9 cellular contexts compared by ENCODE assay signal in the genomic region with DNA sequence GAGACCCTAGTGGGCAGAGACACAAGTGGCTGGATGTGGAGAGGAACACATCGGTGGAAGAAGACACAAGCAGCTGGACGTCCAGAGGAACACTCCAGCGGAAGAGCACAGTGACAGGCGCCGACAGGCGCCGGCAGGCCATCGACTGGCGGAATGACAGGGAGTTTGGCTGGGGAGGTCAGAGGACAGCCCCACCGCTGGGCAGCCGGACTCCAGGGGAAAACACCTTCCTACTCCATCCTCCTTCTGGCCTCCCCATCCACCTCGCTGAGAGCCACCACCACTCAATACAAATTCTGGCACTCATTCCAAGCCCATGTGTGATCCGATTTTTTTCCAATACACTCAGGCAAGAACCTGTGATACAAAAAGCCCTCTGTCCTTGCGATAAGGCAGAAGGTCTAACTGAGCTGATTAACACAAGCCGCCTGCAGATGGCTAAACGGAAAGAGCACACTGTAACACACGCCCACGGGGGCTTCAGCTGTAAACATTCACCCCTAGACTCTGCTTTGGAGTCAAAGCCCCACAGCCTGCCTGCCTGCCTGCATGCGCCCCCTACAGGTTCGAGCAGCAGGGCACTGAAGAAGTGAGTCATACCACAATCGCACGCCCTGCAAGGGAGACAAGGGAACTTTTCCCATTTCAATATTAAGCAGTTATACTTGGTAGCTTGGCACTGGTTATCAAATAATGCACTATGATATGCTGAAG. TPM values are rescaled to one million over a fixed set of nuclear protein-coding genes. Genes with fewer than 3 reads are reported as not detected.
DNase-seq lines count a peak whose midpoint lies in the region; ATAC-seq, FAIRE-seq and TF ChIP-seq lines count a peak whose summit lies in the region.
"Had no signal": no experiment of that assay in that cellular context is flagged by ENCODE, and none has a peak within 500 bp of the region (broad histone marks: within the 10 kb centered on the region; RNA-seq: fewer than 3 reads in every experiment).

No MANE protein-coding gene starts in this region.

- H3K27ac Mint-ChIP-seq in naive thymus-derived CD4-positive, alpha-beta T cell: no peak overlapping the region
- no peak overlapping the region for H3K27ac Mint-ChIP-seq in activated naive CD4-positive, alpha-beta T cell treated with anti-CD3 and anti-CD28 coated beads, Interleukin-2, amount 10 ng/mL, durations not matched to agents 7 days and 5 days

- H3K27me3 ChIP-seq in pancreas (no peaks in the 10 kb centered on the region), tibial nerve (no peaks in the 10 kb centered on the region)
- no peaks in the 10 kb centered on the region for H3K27me3 ChIP-seq in naive thymus-derived CD4-positive, alpha-beta T cell (ENCODE audit: control insufficient read depth in 2 of 2, insufficient read depth in 2 of 2, low read length in 2 of 2)

- H3K36me3 Mint-ChIP-seq in naive thymus-derived CD4-positive, alpha-beta T cell: peaks cover 0 to 2% (median 0%) of the 10 kb centered on the region in 5 donors
- no peaks in the 10 kb centered on the region for H3K36me3 Mint-ChIP-seq in activated naive CD4-positive, alpha-beta T cell treated with anti-CD3 and anti-CD28 coated beads, Interleukin-2, amount 10 ng/mL, durations not matched to agents 7 days and 5 days

- peak; percentile 54 for TF ChIP-seq CTCF in GM12864 (IDR thresholded peaks at IDR 0.05; ENCODE audit: low read depth, low read length, missing control alignments)
- TF ChIP-seq CTCF in LNCAP (IDR thresholded peaks at IDR 0.05): peak; percentile 54
- TF ChIP-seq CTCF in pancreas (IDR thresholded peaks at IDR 0.05): peak; percentile 12 to 28 (median 18)
- TF ChIP-seq CTCF in tibial nerve (IDR thresholded peaks at IDR 0.05): no peak

- no peak for TF ChIP-seq EP300 in tibial nerve (IDR thresholded peaks at IDR 0.05)

- ATAC-seq in pancreas: peak in 3 of 4 donors; percentile 55 to 67 (median 64)
- ATAC-seq in naive thymus-derived CD4-positive, alpha-beta T cell: no peak

- no peak for TF ChIP-seq POLR2A in tibial nerve (IDR thresholded peaks at IDR 0.05)

- POLR2A ChIA-PET in naive thymus-derived CD4-positive, alpha-beta T cell (lab: Charles Lee): no interaction called here

- H3K4me1 ChIP-seq in pancreas: no peaks in the 10 kb centered on the region
- no peaks in the 10 kb centered on the region for H3K4me1 ChIP-seq in naive thymus-derived CD4-positive, alpha-beta T cell (ENCODE audit: control insufficient read depth in 2 of 2, insufficient read depth in 2 of 2, low read length in 2 of 2)
- no peaks in the 10 kb centered on the region for H3K4me1 ChIP-seq in tibial nerve

- DNase-seq in GM12864 (ENCODE audit: low read depth) (no peak), dermis blood vessel endothelial cell (peak; percentile 64), pancreas (peak in 5 of 6 donors; percentile 2 to 60 (median 25)), NCI-H526 treated with DMSO at 0.1 percent for 48 hours (lab: John Stamatoyannopoulos, UW) (no peak), tibial nerve (ENCODE audit: low spot score in 2 of 2) (no peak)
- DNase-seq in naive thymus-derived CD4-positive, alpha-beta T cell: no peak
- DNase-seq in activated naive CD4-positive, alpha-beta T cell treated with anti-CD3 and anti-CD28 coated beads, Interleukin-2, amount 10 ng/mL, durations not matched to agents 7 days and 5 days: no peak

- no peak overlapping the region for H3K27ac ChIP-seq in pancreas
- H3K27ac ChIP-seq in naive thymus-derived CD4-positive, alpha-beta T cell (ENCODE audit: low read depth, low read length): no peak overlapping the region
- no peak overlapping the region for H3K27ac ChIP-seq in tibial nerve

- FAIRE-seq in pancreas (lab: Jason Lieb, UNC): no peak

- CTCF ChIA-PET in naive thymus-derived CD4-positive, alpha-beta T cell (lab: Charles Lee): no interaction called here
- CTCF ChIA-PET in activated naive CD4-positive, alpha-beta T cell treated with anti-CD3 and anti-CD28 coated beads, Interleukin-2, amount 10 ng/mL, durations not matched to agents 7 days and 5 days (lab: Charles Lee): no interaction called here

- 40 to 48% methylated on average over 22 of the region's 22 CpGs for WGBS in pancreas, 2 donors
- 53 to 60% methylated on average over 22 of the region's 22 CpGs for WGBS in tibial nerve, 2 donors

- no peak overlapping the region for H3K4me3 Mint-ChIP-seq in naive thymus-derived CD4-positive, alpha-beta T cell
- H3K4me3 Mint-ChIP-seq in activated naive CD4-positive, alpha-beta T cell treated with anti-CD3 and anti-CD28 coated beads, Interleukin-2, amount 10 ng/mL, durations not matched to agents 7 days and 5 days: no peak overlapping the region

- no peaks in the 10 kb centered on the region for H3K36me3 ChIP-seq in pancreas
- H3K36me3 ChIP-seq in naive thymus-derived CD4-positive, alpha-beta T cell (ENCODE audit: control insufficient read depth in 2 of 3, insufficient read depth in 3 of 3, low read length in 3 of 3): no peaks in the 10 kb centered on the region
- no peaks in the 10 kb centered on the region for H3K36me3 ChIP-seq in tibial nerve

- no peaks in the 10 kb centered on the region for H3K27me3 Mint-ChIP-seq in naive thymus-derived CD4-positive, alpha-beta T cell
- no peaks in the 10 kb centered on the region for H3K27me3 Mint-ChIP-seq in activated naive CD4-positive, alpha-beta T cell treated with anti-CD3 and anti-CD28 coated beads, Interleukin-2, amount 10 ng/mL, durations not matched to agents 7 days and 5 days

- H3K4me3 ChIP-seq in GM12864 (ENCODE audit: low read depth, low read length): no peak overlapping the region
- no peak overlapping the region for H3K4me3 ChIP-seq in pancreas
- H3K4me3 ChIP-seq in naive thymus-derived CD4-positive, alpha-beta T cell (ENCODE audit: low read length): no peak overlapping the region
- no peak overlapping the region for H3K4me3 ChIP-seq in tibial nerve

- intact Hi-C loops in pancreas (cut with DNase I): no loop called here
- intact Hi-C loops in naive thymus-derived CD4-positive, alpha-beta T cell (cut with micrococcal nuclease): no loop called here

- H3K4me1 Mint-ChIP-seq in naive thymus-derived CD4-positive, alpha-beta T cell: peaks cover 0 to 6% (median 0%) of the 10 kb centered on the region in 7 donors
- H3K4me1 Mint-ChIP-seq in activated naive CD4-positive, alpha-beta T cell treated with anti-CD3 and anti-CD28 coated beads, Interleukin-2, amount 10 ng/mL, durations not matched to agents 7 days and 5 days: no peaks in the 10 kb centered on the region

- H3K9me3 ChIP-seq in pancreas (no peaks in the 10 kb centered on the region), tibial nerve (no peaks in the 10 kb centered on the region)
- H3K9me3 ChIP-seq in naive thymus-derived CD4-positive, alpha-beta T cell (ENCODE audit: control insufficient read depth in 2 of 3, low read length in 3 of 3): no peaks in the 10 kb centered on the region

- H3K9me3 Mint-ChIP-seq in naive thymus-derived CD4-positive, alpha-beta T cell: peaks cover 0 to 10% (median 3%) of the 10 kb centered on the region in 11 donors
- H3K9me3 Mint-ChIP-seq in activated naive CD4-positive, alpha-beta T cell treated with anti-CD3 and anti-CD28 coated beads, Interleukin-2, amount 10 ng/mL, durations not matched to agents 7 days and 5 days: peaks cover 2% of the 10 kb centered on the region

RNA-seq across cellular contexts. Expression of gene LRP1B, which starts 50.2 kb away (rescaled TPM):
- total RNA-seq in dermis blood vessel endothelial cell (under 0.01 TPM in 2 replicates), pancreas (under 1 TPM; 0.06 to 0.55 (median 0.25) TPM), tibial nerve (1 to 10 TPM; 1.2 to 3.3 (median 2.6) TPM)
- under 1 TPM; 0.08 to 0.40 TPM for polyA plus RNA-seq in pancreas
- under 1 TPM in 1 of 5 experiments, not detected in 4; 0.10 TPM for total RNA-seq in naive thymus-derived CD4-positive, alpha-beta T cell
- polyA plus RNA-seq in naive thymus-derived CD4-positive, alpha-beta T cell: not detected
- total RNA-seq: T-helper 1 cell treated with Interleukin-12 subunit alpha and Interleukin-12 subunit beta and Interleukin-4 antibody, amounts not matched to agents 30 ng/mL and 1 ng/mL, for 36 hours had no signal

Comparison
In these comparisons a context has a peak if more than half of its experiments do, and no peak if none do; other contexts are left out.
1. DNase-seq: peak in dermis blood vessel endothelial cell (single experiment) and pancreas (5 of 6); none in GM12864 (single experiment), NCI-H526 treated with DMSO at 0.1 percent for 48 hours (single experiment), naive thymus-derived CD4-positive, alpha-beta T cell (0 of 9), activated naive CD4-positive, alpha-beta T cell treated with anti-CD3 and anti-CD28 coated beads, Interleukin-2, amount 10 ng/mL, durations not matched to agents 7 days and 5 days (single experiment) and tibial nerve (0 of 2).
2. CTCF ChIP-seq: peak in GM12864 (single experiment), LNCAP (single experiment) and pancreas (4 of 4); none in tibial nerve (0 of 5).